ENCODE assay signal across 1 cellular context in genomic region chr18:35592298-35592697, GRCh38.
TF ChIP-seq lines count a peak whose summit lies in the region.

No MANE protein-coding gene starts in this region.

TF ChIP-seq in GM12878, 131 proteins besides CTCF, POLR2A, EP300 and RAD21 (continued from another document):
- no peak for TF ChIP-seq HDAC6 (IDR thresholded peaks at IDR 0.05; ENCODE audit: unreplicated experiment)
- TF ChIP-seq HDGF (IDR thresholded peaks at IDR 0.05): peak; percentile 86
- TF ChIP-seq IKZF2 (IDR thresholded peaks at IDR 0.05): peak; percentile 55 to 66; a peak in 3 of 4 replicates
- TF ChIP-seq POU2F2 (IDR thresholded peaks at IDR 0.05; ENCODE audit: borderline replicate concordance, low read depth, low read length): peak; percentile 79; the same call in 2 of the 3 replicates
- no peak for TF ChIP-seq ESRRA (IDR thresholded peaks at IDR 0.05; ENCODE audit: low read length)
- 0 out of 4 replicates have a peak, but pooled peaks of 1 of the 2 experiments have one; percentile 25 for TF ChIP-seq ETV6 (conservative IDR thresholded peaks at IDR 0.05 in 1 of 2, IDR thresholded peaks at IDR 0.05 in 1 of 2; ENCODE audit: borderline replicate concordance in 1 of 2, low read depth in 1 of 2)
- TF ChIP-seq ATF7 (IDR thresholded peaks at IDR 0.05; ENCODE audit: low read depth): peak; percentile 55
- TF ChIP-seq ZNF217 (IDR thresholded peaks at IDR 0.05): 0 out of 2 replicates have a peak, but pooled peaks have one; percentile 58
- peak; percentile 86 for TF ChIP-seq NR2F1 (conservative IDR thresholded peaks at IDR 0.05)
- peak; percentile 68; the same call in 1 of the 2 replicates for TF ChIP-seq CBX5 (IDR thresholded peaks at IDR 0.05; ENCODE audit: low read depth)
- no peak for TF ChIP-seq TCF3 (IDR thresholded peaks at IDR 0.05; ENCODE audit: borderline replicate concordance, insufficient read depth, low read depth, low read length)
- TF ChIP-seq GABPA (IDR thresholded peaks at IDR 0.05; ENCODE audit: low read depth): no peak
- peak; percentile 59; the same call in 1 of the 2 replicates for TF ChIP-seq IKZF1 (conservative IDR thresholded peaks at IDR 0.05)
- TF ChIP-seq MYB (IDR thresholded peaks at IDR 0.05; ENCODE audit: borderline replicate concordance, low read depth, low read length): no peak
- peak; percentile 72; the same call in 1 of the 2 replicates for TF ChIP-seq NFIC (IDR thresholded peaks at IDR 0.05; ENCODE audit: low read depth, low read length)
- TF ChIP-seq NBN (IDR thresholded peaks at IDR 0.05): peak; percentile 63; the same call in 1 of the 2 replicates
- TF ChIP-seq MEF2B (IDR thresholded peaks at IDR 0.05; ENCODE audit: partially characterized antibody, poor library complexity, severe bottlenecking): peak; percentile 15
- TF ChIP-seq SPI1 (IDR thresholded peaks at IDR 0.05; ENCODE audit: borderline replicate concordance, insufficient read depth, low read depth, low read length): peak; percentile 95
- peak; percentile 84 for TF ChIP-seq BCL11A (IDR thresholded peaks at IDR 0.05; ENCODE audit: low read depth, low read length)
- TF ChIP-seq YY1 (IDR thresholded peaks at IDR 0.05; ENCODE audit: low read depth, low read length): 0 out of 2 replicates have a peak, but pooled peaks have one; percentile 27
